ENCODE assay signal across 8 cellular contexts in genomic region chr3:88219138-88219792, GRCh38.
DNase-seq lines count a peak whose midpoint lies in the region; ATAC-seq lines count a peak whose summit lies in the region.

No MANE protein-coding gene starts in this region.

- DNase-seq in EH (ENCODE audit: low read depth) (peak; percentile 45), NOMO-1 treated with dmso at 0.1 percent for 144 hours (lab: John Stamatoyannopoulos, UW; ENCODE audit: unreplicated experiment) (peak; percentile 0), caudate nucleus (lab: John Stamatoyannopoulos, UW) (peak in 43 of 61 donors; percentile 1 to 79 (median 14)), lung microvascular endothelial cell (ENCODE audit: low read depth in 2 of 2) (peak; percentile 9 to 31), DMS79 treated with DMSO at 0.1 percent for 48 hours (lab: John Stamatoyannopoulos, UW) (no peak), NCI-H187 treated with DMSO at 0.1 percent for 48 hours (lab: John Stamatoyannopoulos, UW) (no peak)

- no peak overlapping the region for H3K27ac ChIP-seq in caudate nucleus (ENCODE audit: low read depth, low read length)

- ATAC-seq in GM19397 (IDR thresholded peaks at IDR 0.05; ENCODE audit: unreplicated experiment) (peak; percentile 79), HG03520 (IDR thresholded peaks at IDR 0.05; ENCODE audit: unreplicated experiment) (peak; percentile 77)

Comparison
In these comparisons a context has a peak if more than half of its experiments do, and no peak if none do; other contexts are left out.
1. DNase-seq: peak in EH (single experiment), NOMO-1 treated with dmso at 0.1 percent for 144 hours (single experiment), caudate nucleus (43 of 61) and lung microvascular endothelial cell (2 of 2); none in DMS79 treated with DMSO at 0.1 percent for 48 hours (single experiment) and NCI-H187 treated with DMSO at 0.1 percent for 48 hours (single experiment).